Comparison of ENCODE assay signal across 19 cellular contexts in genomic region chr14:101477648-101478047, GRCh38.
DNase-seq lines count a peak whose midpoint lies in the region; ATAC-seq, FAIRE-seq and TF ChIP-seq lines count a peak whose summit lies in the region.
"Had no signal": no experiment of that assay in that cellular context is flagged by ENCODE, and none has a peak within 500 bp of the region (broad histone marks: within the 10 kb centered on the region; RNA-seq: fewer than 3 reads in every experiment).

No MANE protein-coding gene starts in this region.

- TF ChIP-seq CTCF in astrocyte (IDR thresholded peaks at IDR 0.05; ENCODE audit: insufficient read depth, low read depth, low read length) = no peak
- TF ChIP-seq CTCF in tibial artery (IDR thresholded peaks at IDR 0.05) = no peak

- H3K4me1 ChIP-seq in astrocyte (ENCODE audit: insufficient read depth, low read length) (peaks cover 7% of the 10 kb centered on the region), tibial artery (peaks cover 0 to 11% (median 5%) of the 10 kb centered on the region in 4 donors)
- H3K4me1 ChIP-seq: breast epithelium had no signal

- H3K27ac Mint-ChIP-seq in astrocyte (ENCODE audit: unreplicated experiment) = no peak overlapping the region
- H3K27ac Mint-ChIP-seq: activated T-helper 1 cell treated with anti-CD3 and anti-CD28 coated beads, Interleukin-12 subunit alpha, Interleukin-12 subunit beta, Interleukin-2, Interleukin-4 antibody, amounts not matched to agents 30 ng/mL and 10 ng/mL and 1 ng/mL, durations not matched to agents 14 hours and 24 hours and 36 hours; memory B cell; T-helper 17 cell had no signal

- FAIRE-seq in astrocyte (lab: Jason Lieb, UNC) = no peak
- FAIRE-seq: islet of Langerhans had no signal

- no peaks in the 10 kb centered on the region for H3K9me3 Mint-ChIP-seq in astrocyte (ENCODE audit: unreplicated experiment)
- H3K9me3 Mint-ChIP-seq: activated T-helper 1 cell treated with anti-CD3 and anti-CD28 coated beads, Interleukin-12 subunit alpha, Interleukin-12 subunit beta, Interleukin-2, Interleukin-4 antibody, amounts not matched to agents 30 ng/mL and 10 ng/mL and 1 ng/mL, durations not matched to agents 14 hours and 24 hours and 36 hours had no signal

- H3K9me3 ChIP-seq in astrocyte (ENCODE audit: insufficient read depth, low read depth, low read length) = no peaks in the 10 kb centered on the region
- H3K9me3 ChIP-seq in tibial artery = peaks cover 0 to 4% (median 3%) of the 10 kb centered on the region in 3 donors
- H3K9me3 ChIP-seq: breast epithelium had no signal

- H3K36me3 ChIP-seq in astrocyte (ENCODE audit: insufficient read depth, low read length) = no peaks in the 10 kb centered on the region
- H3K36me3 ChIP-seq in tibial artery = no peaks in the 10 kb centered on the region
- H3K36me3 ChIP-seq: breast epithelium had no signal

- peaks cover 6% of the 10 kb centered on the region for H3K4me1 Mint-ChIP-seq in astrocyte (ENCODE audit: low read depth, unreplicated experiment)
- H3K4me1 Mint-ChIP-seq: memory B cell; naive thymus-derived CD8-positive, alpha-beta T cell had no signal

- H3K27me3 Mint-ChIP-seq in astrocyte (ENCODE audit: low read depth, unreplicated experiment) = peaks cover 42% of the 10 kb centered on the region

- no peaks in the 10 kb centered on the region for H4K20me1 ChIP-seq in astrocyte (ENCODE audit: insufficient read depth, low read length)

- intact Hi-C loops in tibial artery (cut with DNase I; ENCODE audit: low total_unique reads) = no loop called here

- no peaks in the 10 kb centered on the region for H3K79me2 ChIP-seq in astrocyte (ENCODE audit: insufficient read depth, low read length)

- H3K36me3 Mint-ChIP-seq in astrocyte (ENCODE audit: low read depth, unreplicated experiment) = no peaks in the 10 kb centered on the region
- H3K36me3 Mint-ChIP-seq: memory B cell; naive thymus-derived CD8-positive, alpha-beta T cell had no signal

- no peak for ATAC-seq in GM19035 (IDR thresholded peaks at IDR 0.05; ENCODE audit: unreplicated experiment)
- ATAC-seq: naive thymus-derived CD8-positive, alpha-beta T cell; Right ventricle myocardium inferior; T-helper 17 cell had no signal

- no peak overlapping the region for H3K4me3 ChIP-seq in astrocyte (ENCODE audit: insufficient read depth, low read depth, low read length)
- no peak overlapping the region for H3K4me3 ChIP-seq in tibial artery
- H3K4me3 ChIP-seq: breast epithelium, smooth muscle cell had no signal

- DNase-seq in NCI-H510A treated with DMSO at 0.1 percent for 48 hours (lab: John Stamatoyannopoulos, UW) = peak; percentile 15
- DNase-seq in NCI-H510A (lab: John Stamatoyannopoulos, UW) = no peak
- DNase-seq in astrocyte (ENCODE audit: low read depth) = peak; percentile 36
- DNase-seq in kidney tubule cell (ENCODE audit: low spot score) = peak; percentile 3
- peak; percentile 2 to 44 for DNase-seq in tibial artery
- DNase-seq in stimulated activated CD4-positive, alpha-beta T cell treated with anti-CD3 and anti-CD28 coated beads, Interleukin-4, amount 100 ng/mL, for 4 hours = no peak
- DNase-seq in NCI-H1436 (lab: John Stamatoyannopoulos, UW) = no peak
- DNase-seq: activated CD4-positive, CD25-positive, alpha-beta regulatory T cell; Kasumi-1; naive thymus-derived CD8-positive, alpha-beta T cell; NCI-H1417 treated with DMSO at 0.1 percent for 48 hours; T-helper 17 cell had no signal

- H3K27ac ChIP-seq in astrocyte (ENCODE audit: low read depth, low read length) (no peak overlapping the region), tibial artery (no peak overlapping the region)
- H3K27ac ChIP-seq: breast epithelium had no signal

- H3K27me3 ChIP-seq in astrocyte (ENCODE audit: insufficient read depth, low read length) (no peaks in the 10 kb centered on the region), tibial artery (peaks cover 0 to 32% of the 10 kb centered on the region in 2 donors)

- no peak overlapping the region for H2AFZ ChIP-seq in astrocyte (ENCODE audit: low read depth, low read length)

- H3K4me2 ChIP-seq in astrocyte (ENCODE audit: low read length) = peak overlapping the region; percentile 15

- no peak overlapping the region for H3K4me3 Mint-ChIP-seq in astrocyte (ENCODE audit: unreplicated experiment)
- H3K4me3 Mint-ChIP-seq: activated T-helper 1 cell treated with anti-CD3 and anti-CD28 coated beads, Interleukin-12 subunit alpha, Interleukin-12 subunit beta, Interleukin-2, Interleukin-4 antibody, amounts not matched to agents 30 ng/mL and 10 ng/mL and 1 ng/mL, durations not matched to agents 14 hours and 24 hours and 36 hours; memory B cell; naive thymus-derived CD8-positive, alpha-beta T cell; T-helper 17 cell had no signal

- no peak overlapping the region for H3K9ac ChIP-seq in astrocyte (ENCODE audit: low read length)

Comparison
In these comparisons a context has a peak if more than half of its experiments do, and no peak if none do; other contexts are left out.
1. DNase-seq: peak in NCI-H510A treated with DMSO at 0.1 percent for 48 hours (single experiment), astrocyte (single experiment), kidney tubule cell (single experiment) and tibial artery (2 of 2); none in NCI-H510A (single experiment), stimulated activated CD4-positive, alpha-beta T cell treated with anti-CD3 and anti-CD28 coated beads, Interleukin-4, amount 100 ng/mL, for 4 hours (0 of 2) and NCI-H1436 (single experiment).